Comparison of ENCODE assay signal across 33 cellular contexts in genomic region chr6:38985839-38986238, GRCh38.
"Had no signal": no experiment of that assay in that cellular context is flagged by ENCODE, and none has a peak within 500 bp of the region (broad histone marks: within the 10 kb centered on the region; RNA-seq: fewer than 3 reads in every experiment).

No MANE protein-coding gene starts in this region.

- H3K9me3 ChIP-seq: gastrocnemius medialis, heart left ventricle had no signal

- H3K4me3 Mint-ChIP-seq: activated B cell treated with CpG ODN at 0.5 μM for 24 hours; activated CD8-positive, alpha-beta T cell treated with anti-CD3 and anti-CD28 coated beads for 36 hours; activated naive CD8-positive, alpha-beta T cell treated with anti-CD3 and anti-CD28 coated beads, Interleukin-2, amount 10 ng/mL, durations not matched to agents 7 days and 5 days; activated T-helper 1 cell treated with anti-CD3 and anti-CD28 coated beads, Interleukin-12 subunit alpha, Interleukin-12 subunit beta, Interleukin-2, Interleukin-4 antibody, amounts not matched to agents 30 ng/mL and 10 ng/mL and 1 ng/mL, durations not matched to agents 14 hours and 24 hours and 36 hours; central memory CD8-positive, alpha-beta T cell; dendritic cell treated with granulocyte-macrophage colony-stimulating factor and Interleukin-4, amounts not matched to agents 40 ng/mL and 50 ng/mL, for 4 days; endodermal cell; T-helper 17 cell; T-helper 2 cell treated with Interferon-gamma antibody and Interleukin-4, amounts not matched to agents 5 μg/mL and 100 μg/mL, for 36 hours had no signal

- H3K9me3 Mint-ChIP-seq: activated B cell treated with CpG ODN at 0.5 μM for 24 hours; activated CD8-positive, alpha-beta T cell treated with anti-CD3 and anti-CD28 coated beads for 36 hours; activated naive CD8-positive, alpha-beta T cell treated with anti-CD3 and anti-CD28 coated beads, Interleukin-2, amount 10 ng/mL, durations not matched to agents 7 days and 5 days; activated T-helper 1 cell treated with anti-CD3 and anti-CD28 coated beads, Interleukin-12 subunit alpha, Interleukin-12 subunit beta, Interleukin-2, Interleukin-4 antibody, amounts not matched to agents 30 ng/mL and 10 ng/mL and 1 ng/mL, durations not matched to agents 14 hours and 24 hours and 36 hours; central memory CD8-positive, alpha-beta T cell; dendritic cell treated with granulocyte-macrophage colony-stimulating factor and Interleukin-4, amounts not matched to agents 40 ng/mL and 50 ng/mL, for 4 days; endodermal cell; T-helper 2 cell treated with Interferon-gamma antibody and Interleukin-4, amounts not matched to agents 5 μg/mL and 100 μg/mL, for 36 hours had no signal

- H3K4me1 ChIP-seq: gastrocnemius medialis, heart left ventricle had no signal

- H3K4me3 ChIP-seq: coronary artery, dorsolateral prefrontal cortex, gastrocnemius medialis, heart left ventricle had no signal

- FAIRE-seq: astrocyte, bronchial epithelial cell had no signal

- H3K27me3 Mint-ChIP-seq: activated B cell treated with CpG ODN at 0.5 μM for 24 hours had no signal

- H3K27ac Mint-ChIP-seq: activated B cell treated with CpG ODN at 0.5 μM for 24 hours; activated CD8-positive, alpha-beta T cell treated with anti-CD3 and anti-CD28 coated beads for 36 hours; activated naive CD8-positive, alpha-beta T cell treated with anti-CD3 and anti-CD28 coated beads, Interleukin-2, amount 10 ng/mL, durations not matched to agents 7 days and 5 days; activated T-helper 1 cell treated with anti-CD3 and anti-CD28 coated beads, Interleukin-12 subunit alpha, Interleukin-12 subunit beta, Interleukin-2, Interleukin-4 antibody, amounts not matched to agents 30 ng/mL and 10 ng/mL and 1 ng/mL, durations not matched to agents 14 hours and 24 hours and 36 hours; dendritic cell treated with granulocyte-macrophage colony-stimulating factor and Interleukin-4, amounts not matched to agents 40 ng/mL and 50 ng/mL, for 4 days; endodermal cell; T-helper 17 cell; T-helper 2 cell treated with Interferon-gamma antibody and Interleukin-4, amounts not matched to agents 5 μg/mL and 100 μg/mL, for 36 hours had no signal

- ATAC-seq: activated CD4-positive, CD25-positive, alpha-beta regulatory T cell treated with anti-CD3 and anti-CD28 coated beads, Interleukin-2, amount 50 U/mL, for 24 hours; activated CD8-positive, alpha-beta T cell treated with anti-CD3 and anti-CD28 coated beads for 36 hours; esophagus mucosa; gastrocnemius medialis; heart left ventricle; T-helper 17 cell had no signal

- H3K27ac ChIP-seq: brain microvascular endothelial cell, coronary artery, dorsolateral prefrontal cortex, gastrocnemius medialis, heart left ventricle, WERI-Rb-1 had no signal

- H3K36me3 ChIP-seq: brain microvascular endothelial cell, gastrocnemius medialis, heart left ventricle, WERI-Rb-1 had no signal

- H3K4me1 Mint-ChIP-seq: activated B cell treated with CpG ODN at 0.5 μM for 24 hours; activated naive CD8-positive, alpha-beta T cell treated with anti-CD3 and anti-CD28 coated beads, Interleukin-2, amount 10 ng/mL, durations not matched to agents 7 days and 5 days; central memory CD8-positive, alpha-beta T cell; T-helper 17 cell had no signal

- H3K36me3 Mint-ChIP-seq: activated naive CD8-positive, alpha-beta T cell treated with anti-CD3 and anti-CD28 coated beads, Interleukin-2, amount 10 ng/mL, durations not matched to agents 7 days and 5 days had no signal

- H3K27me3 ChIP-seq: brain microvascular endothelial cell had no signal

- DNase-seq: activated B cell treated with CpG ODN at 0.5 μM for 24 hours; activated CD4-positive, alpha-beta T cell treated with anti-CD3 and anti-CD28 coated beads for 48 hours; activated CD4-positive, alpha-beta T cell treated with anti-CD3 and anti-CD28 coated beads, Interleukin-2, amount 50 U/mL, for 1 hour; activated CD4-positive, alpha-beta T cell treated with anti-CD3 and anti-CD28 coated beads, Interleukin-2, amount 50 U/mL, for 48 hours; activated CD8-positive, alpha-beta memory T cell treated with anti-CD3 and anti-CD28 coated beads for 24 hours; activated CD8-positive, alpha-beta T cell treated with anti-CD3 and anti-CD28 coated beads for 36 hours; activated gamma-delta T cell; activated naive CD4-positive, alpha-beta T cell treated with anti-CD3 and anti-CD28 coated beads, Interleukin-2, amount 50 U/mL, for 16 hours; activated naive CD4-positive, alpha-beta T cell treated with Interleukin-2 at 50 U/mL for 16 hours; activated naive CD8-positive, alpha-beta T cell treated with anti-CD3 and anti-CD28 coated beads, Interleukin-2, amount 10 ng/mL, durations not matched to agents 7 days and 5 days; amniotic stem cell; anterior cingulate cortex; brain microvascular endothelial cell; dorsolateral prefrontal cortex; effector memory CD4-positive, alpha-beta T cell; endodermal cell; foreskin fibroblast; gastrocnemius medialis; glutamatergic neuron; heart left ventricle; T-helper 1 cell; T-helper 17 cell; T1000; WERI-Rb-1 had no signal
